In genomic region chr17:32482568-32483320, GRCh38 we compare ENCODE assay signal across 9 cellular contexts. TPM values are rescaled to one million over a fixed set of nuclear protein-coding genes. Genes with fewer than 3 reads are reported as not detected.
DNase-seq lines count a peak whose midpoint lies in the region; ATAC-seq, FAIRE-seq and TF ChIP-seq lines count a peak whose summit lies in the region.
"Had no signal": no experiment of that assay in that cellular context is flagged by ENCODE, and none has a peak within 500 bp of the region (broad histone marks: within the 10 kb centered on the region; RNA-seq: fewer than 3 reads in every experiment).

No MANE protein-coding gene starts in this region.

- H3K27ac ChIP-seq in HepG2 (ENCODE audit: extremely low read length, insufficient read depth, low read length): no peak overlapping the region
- no peak overlapping the region for H3K27ac ChIP-seq in right lobe of liver
- H3K27ac ChIP-seq in adrenal gland: peak overlapping the region in 3 of 5 donors; percentile 69 to 87 (median 79)
- H3K27ac ChIP-seq in tibial nerve: peak overlapping the region; percentile 14 to 79 (median 55)
- H3K27ac ChIP-seq in coronary artery: no peak overlapping the region

- 91% methylated on average over 11 of the region's 11 CpGs for WGBS in HepG2 (ENCODE audit: low lambda C conversion rate)
- WGBS in right lobe of liver (ENCODE audit: insufficient coverage, low coverage, low lambda C conversion rate, missing lambda C conversion rate): 62% methylated on average over 10 of the region's 11 CpGs
- WGBS in adrenal gland, 4 donors: 70 to 77% (median 71%) methylated on average over 11 of the region's 11 CpGs
- WGBS in tibial nerve, 2 donors: 68% methylated on average over 11 of the region's 11 CpGs

- TF ChIP-seq CTCF in HepG2 (CRISPR knock-in tag; IDR thresholded peaks at IDR 0.05): no peak
- no peak for TF ChIP-seq CTCF in right lobe of liver (IDR thresholded peaks at IDR 0.05)
- no peak for TF ChIP-seq CTCF in adrenal gland (IDR thresholded peaks at IDR 0.05)
- no peak for TF ChIP-seq CTCF in tibial nerve (IDR thresholded peaks at IDR 0.05)
- no peak for TF ChIP-seq CTCF in coronary artery (IDR thresholded peaks at IDR 0.05)

- no peaks in the 10 kb centered on the region for H3K9me3 ChIP-seq in HepG2 (ENCODE audit: low read length)
- no peaks in the 10 kb centered on the region for H3K9me3 ChIP-seq in right lobe of liver
- no peaks in the 10 kb centered on the region for H3K9me3 ChIP-seq in adrenal gland (replicated peaks in 1 of 3)
- H3K9me3 ChIP-seq in tibial nerve: no peaks in the 10 kb centered on the region

- intact Hi-C loops in HepG2 (cut with micrococcal nuclease; ENCODE audit: unreplicated experiment) (loop anchor here (5.0 kb wide), 1 partner anchor 275 kb away; no protein-coding TSS in a partner anchor), right lobe of liver (cut with DNase I) (no loop called here), adrenal gland (cut with DNase I) (loop anchor here (10.0 kb wide), 2 partner anchors 262 to 272 kb away; no protein-coding TSS in a partner anchor)

- no peaks in the 10 kb centered on the region for H4K20me1 ChIP-seq in HepG2 (ENCODE audit: insufficient read depth, low read length)

- no peaks in the 10 kb centered on the region for H3K79me2 ChIP-seq in HepG2 (ENCODE audit: insufficient read depth, low read length)

- H3K9ac ChIP-seq in HepG2 (ENCODE audit: insufficient read depth, low read depth, low read length): no peak overlapping the region

- peaks cover 15 to 45% of the 10 kb centered on the region in 2 experiments; a peak in 4 of 5 replicates for H3K36me3 ChIP-seq in HepG2 (replicated peaks in 1 of 2; ENCODE audit: control insufficient read depth in 1 of 2, insufficient read depth in 2 of 2, low read length in 2 of 2)
- H3K36me3 ChIP-seq in right lobe of liver: peaks cover 0 to 50% (median 30%) of the 10 kb centered on the region in 4 donors
- H3K36me3 ChIP-seq in adrenal gland (replicated peaks in 1 of 2): peaks cover 0 to 51% of the 10 kb centered on the region in 2 donors
- peaks cover 0 to 49% (median 3%) of the 10 kb centered on the region in 3 donors for H3K36me3 ChIP-seq in tibial nerve

- no peak overlapping the region for H2AFZ ChIP-seq in HepG2 (ENCODE audit: low read length)

- POLR2A ChIA-PET in HepG2 (lab: Yijun Ruan, JAX): no interaction called here

- TF ChIP-seq EP300 in HepG2 (IDR thresholded peaks at IDR 0.05; ENCODE audit: low read depth in 2 of 2, low read length in 2 of 2): no peak
- no peak for TF ChIP-seq EP300 in HepG2 (CRISPR knock-in tag; IDR thresholded peaks at IDR 0.05; ENCODE audit: borderline replicate concordance)
- TF ChIP-seq EP300 in tibial nerve (IDR thresholded peaks at IDR 0.05): no peak

- TF ChIP-seq POLR2A in HepG2 (IDR thresholded peaks at IDR 0.05; ENCODE audit: insufficient read depth in 1 of 2, low read depth in 2 of 2, low read length in 2 of 2) (no peak), right lobe of liver (IDR thresholded peaks at IDR 0.05) (no peak), adrenal gland (IDR thresholded peaks at IDR 0.05) (no peak), tibial nerve (IDR thresholded peaks at IDR 0.05) (no peak)

- ATAC-seq in HepG2 (no peak), right lobe of liver (no peak), HG03045 (IDR thresholded peaks at IDR 0.05; ENCODE audit: unreplicated experiment) (no peak)

- TF ChIP-seq RAD21 in HepG2 (CRISPR knock-in tag; IDR thresholded peaks at IDR 0.05): no peak

- CTCF ChIA-PET in HepG2 (lab: Yijun Ruan, JAX; ENCODE audit: low intra/inter-chr PET ratio, low total read pairs): no interaction called here

- H3K4me1 ChIP-seq in HepG2 (ENCODE audit: insufficient read depth, low read length) (peaks cover 21% of the 10 kb centered on the region), right lobe of liver (peaks cover 0 to 8% (median 0%) of the 10 kb centered on the region in 4 donors), adrenal gland (replicated peaks in 1 of 2) (peaks cover 24 to 26% of the 10 kb centered on the region in 2 donors), tibial nerve (peaks cover 0 to 42% (median 18%) of the 10 kb centered on the region in 4 donors)

- no peaks in the 10 kb centered on the region for H3K27me3 ChIP-seq in HepG2 (ENCODE audit: control insufficient read depth in 1 of 2, insufficient read depth in 2 of 2, low read length in 2 of 2)
- no peaks in the 10 kb centered on the region for H3K27me3 ChIP-seq in right lobe of liver
- no peaks in the 10 kb centered on the region for H3K27me3 ChIP-seq in adrenal gland
- no peaks in the 10 kb centered on the region for H3K27me3 ChIP-seq in tibial nerve

- no peak overlapping the region for H3K4me2 ChIP-seq in HepG2 (ENCODE audit: low read depth, low read length)

- no peak for FAIRE-seq in HepG2 (lab: Jason Lieb, UNC)

- no peak for DNase-seq in HepG2 (ENCODE audit: low spot score)
- DNase-seq in right lobe of liver: no peak
- peak in 2 of 7 donors; percentile 8 to 53 for DNase-seq in adrenal gland
- DNase-seq in myocyte (ENCODE audit: low read depth): peak; percentile 63
- no peak for DNase-seq in tibial nerve (ENCODE audit: low spot score in 2 of 2)
- no peak for DNase-seq in NCI-H2081 treated with DMSO at 0.1 percent for 48 hours (lab: John Stamatoyannopoulos, UW)
- DNase-seq in coronary artery (ENCODE audit: low spot score): no peak
- DNase-seq: T-helper 9 cell had no signal

- H3K4me3 ChIP-seq in HepG2 (replicated peaks in 1 of 3; ENCODE audit: insufficient read depth in 1 of 3, low read depth in 2 of 3, low read length in 3 of 3) (no peak overlapping the region), right lobe of liver (no peak overlapping the region), adrenal gland (no peak overlapping the region), tibial nerve (no peak overlapping the region), coronary artery (no peak overlapping the region)

- in situ Hi-C loops in HepG2 (cut with HindIII; ENCODE audit: extremely low pct_ligation_motif_present, low pct_unique_long_range_greater_than_20kb): loop anchor here (10.0 kb wide), 1 partner anchor 272 kb away; no protein-coding TSS in a partner anchor

- no TSS peak for BruUV-seq in HepG2 (replicated peaks; lab: Mats Ljungman, UMichigan)

RNA-seq across cellular contexts. Expression of gene CDK5R1, which starts 4.0 kb away (rescaled TPM):
- total RNA-seq in HepG2 (2016; rRNA removed; fragmentation: Illumina TruSeq; extraction: Trizol): 2.5 and 3.9 TPM in 2 replicates
- total RNA-seq in HepG2 (2016; cell fraction: cytosol; rRNA removed; fragmentation: Illumina TruSeq; extraction: Trizol; ENCODE audit: low read depth): 0.71 TPM in 2 replicates
- total RNA-seq in HepG2 (2016; cell fraction: insoluble cytoplasmic fraction; rRNA removed; fragmentation: Illumina TruSeq; extraction: Trizol): 2.2 and 3.5 TPM in 2 replicates
- 2.5 and 3.2 TPM in 2 replicates for total RNA-seq in HepG2 (2016; cell fraction: membrane; rRNA removed; fragmentation: Illumina TruSeq; extraction: Trizol)
- total RNA-seq in HepG2 (2016; cell fraction: nucleus; rRNA removed; fragmentation: Illumina TruSeq; extraction: Trizol): 4.4 and 5.2 TPM in 2 replicates
- 1.1 and 1.4 TPM in 2 replicates for polyA plus RNA-seq in HepG2 (2011; rRNA removed)
- 1.0 and 1.1 TPM in 2 replicates for polyA plus RNA-seq in HepG2 (2011; cell fraction: cytosol; rRNA removed)
- polyA plus RNA-seq in HepG2 (2011; cell fraction: nucleus; rRNA removed): 3.4 and 3.9 TPM in 2 replicates
- 2.0 and 2.1 TPM in 2 replicates for polyA plus RNA-seq in HepG2 (2012)
- polyA plus RNA-seq in HepG2 (2016; cell fraction: cytosol; fragmentation: Illumina TruSeq; extraction: Trizol; ENCODE audit: low read depth): 0.42 and 0.75 TPM in 2 replicates
- polyA plus RNA-seq in HepG2 (2016; cell fraction: insoluble cytoplasmic fraction; fragmentation: Illumina TruSeq; extraction: Trizol; ENCODE audit: low read depth): 2.5 and 3.0 TPM in 2 replicates
- 1.6 and 1.9 TPM in 2 replicates for polyA plus RNA-seq in HepG2 (2016; cell fraction: membrane; fragmentation: Illumina TruSeq; extraction: Trizol; ENCODE audit: low read depth)
- 8.0 and 8.4 TPM in 2 replicates for polyA plus RNA-seq in HepG2 (2016; cell fraction: nucleus; fragmentation: Illumina TruSeq; extraction: Trizol; ENCODE audit: insufficient read depth, low read depth)
- 0.37 and 4.7 TPM in 2 replicates for polyA minus RNA-seq in HepG2 (2011; rRNA and poly(A)+ RNA removed; ENCODE audit: low replicate concordance)
- polyA minus RNA-seq in HepG2 (2011; cell fraction: cytosol; rRNA and poly(A)+ RNA removed): 1.1 and 1.7 TPM in 2 replicates
- 2.4 and 2.6 TPM in 2 replicates for polyA minus RNA-seq in HepG2 (2011; cell fraction: nucleus; rRNA and poly(A)+ RNA removed)
- under 1 TPM; 0.37 to 0.90 (median 0.48) TPM for total RNA-seq in right lobe of liver
- 1 to 10 TPM; 1.1 to 4.5 (median 2.7) TPM for total RNA-seq in adrenal gland
- polyA plus RNA-seq in adrenal gland: 1 to 10 TPM in 2 of 3 donors, under 1 TPM in 1; 0.98 to 3.0 (median 1.8) TPM
- total RNA-seq in myocyte: 25.8 and 39.6 TPM in 2 replicates
- 13.4 TPM for polyA plus RNA-seq in myocyte (2012)
- 1 to 10 TPM in 2 of 4 donors, under 1 TPM in 2; 0.78 to 1.5 (median 1.0) TPM for total RNA-seq in tibial nerve

RNA-seq across cellular contexts. Expression of gene PSMD11, which starts 38.4 kb away (rescaled TPM):
- total RNA-seq in HepG2 (2016; rRNA removed; fragmentation: Illumina TruSeq; extraction: Trizol) (152 and 233 TPM in 2 replicates), right lobe of liver (10 to 100 TPM; 45.7 to 61.3 (median 51.6) TPM), adrenal gland (100 to 1,000 TPM in 1 of 8 donors, 10 to 100 TPM in 7; 30.2 to 113 (median 57.1) TPM), myocyte (93.7 and 95.0 TPM in 2 replicates), tibial nerve (10 to 100 TPM; 37.3 to 48.9 (median 46.8) TPM)
- total RNA-seq in HepG2 (2016; cell fraction: cytosol; rRNA removed; fragmentation: Illumina TruSeq; extraction: Trizol; ENCODE audit: low read depth): 29.1 and 33.4 TPM in 2 replicates
- 171 and 231 TPM in 2 replicates for total RNA-seq in HepG2 (2016; cell fraction: insoluble cytoplasmic fraction; rRNA removed; fragmentation: Illumina TruSeq; extraction: Trizol)
- total RNA-seq in HepG2 (2016; cell fraction: membrane; rRNA removed; fragmentation: Illumina TruSeq; extraction: Trizol): 55.8 and 64.2 TPM in 2 replicates
- total RNA-seq in HepG2 (2016; cell fraction: nucleus; rRNA removed; fragmentation: Illumina TruSeq; extraction: Trizol): 97.0 and 99.3 TPM in 2 replicates
- polyA plus RNA-seq in HepG2 (2011; rRNA removed) (64.2 and 69.8 TPM in 2 replicates), adrenal gland (10 to 100 TPM; 25.0 to 95.2 (median 46.5) TPM)
- polyA plus RNA-seq in HepG2 (2011; cell fraction: cytosol; rRNA removed): 43.9 and 49.0 TPM in 2 replicates
- polyA plus RNA-seq in HepG2 (2011; cell fraction: nucleus; rRNA removed): 28.9 and 39.9 TPM in 2 replicates
- polyA plus RNA-seq in HepG2 (2012): 87.5 and 91.8 TPM in 2 replicates
- 21.5 TPM in 2 replicates for polyA plus RNA-seq in HepG2 (2016; cell fraction: cytosol; fragmentation: Illumina TruSeq; extraction: Trizol; ENCODE audit: low read depth)
- polyA plus RNA-seq in HepG2 (2016; cell fraction: insoluble cytoplasmic fraction; fragmentation: Illumina TruSeq; extraction: Trizol; ENCODE audit: low read depth): 239 and 241 TPM in 2 replicates
- 30.8 and 34.3 TPM in 2 replicates for polyA plus RNA-seq in HepG2 (2016; cell fraction: membrane; fragmentation: Illumina TruSeq; extraction: Trizol; ENCODE audit: low read depth)
- 123 and 137 TPM in 2 replicates for polyA plus RNA-seq in HepG2 (2016; cell fraction: nucleus; fragmentation: Illumina TruSeq; extraction: Trizol; ENCODE audit: insufficient read depth, low read depth)
- 77.9 and 189 TPM in 2 replicates for polyA minus RNA-seq in HepG2 (2011; rRNA and poly(A)+ RNA removed; ENCODE audit: low replicate concordance)
- polyA minus RNA-seq in HepG2 (2011; cell fraction: cytosol; rRNA and poly(A)+ RNA removed): 61.4 and 62.0 TPM in 2 replicates
- 91.0 and 95.6 TPM in 2 replicates for polyA minus RNA-seq in HepG2 (2011; cell fraction: nucleus; rRNA and poly(A)+ RNA removed)
- 108 TPM for polyA plus RNA-seq in myocyte (2012)

Comparison
In these comparisons a context has a peak if more than half of its experiments do, and no peak if none do; other contexts are left out.
1. intact Hi-C loops: an anchor here in HepG2 (5.0 kb wide) and adrenal gland (10.0 kb wide); none called in right lobe of liver.
2. H3K27ac ChIP-seq: peak in adrenal gland (3 of 5) and tibial nerve (4 of 4); none in HepG2 (single experiment), right lobe of liver (0 of 3) and coronary artery (0 of 2).